ENCODE assay signal across 19 cellular contexts in the genomic region with DNA sequence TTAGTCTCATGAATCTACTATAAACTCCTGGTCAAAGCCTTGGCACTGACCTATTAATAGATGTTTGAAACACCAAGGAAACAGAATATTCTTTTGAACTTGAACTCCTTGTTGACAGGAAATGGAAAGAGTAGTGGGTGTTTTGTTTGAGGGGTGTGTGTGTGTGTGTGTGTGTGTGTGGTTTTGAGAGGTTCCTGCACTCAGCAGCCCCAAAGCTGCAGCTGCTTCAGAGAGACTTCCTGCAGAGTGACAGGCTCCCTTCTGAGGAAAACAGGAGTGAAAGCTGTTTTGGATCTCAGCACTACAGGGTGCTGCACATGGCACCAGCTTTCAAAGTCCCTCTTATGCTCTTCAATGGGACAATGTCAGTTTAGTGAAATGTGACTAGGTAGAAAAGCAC.
A peak's percentile ranks its signal among the peaks of the same experiment; 100 is the strongest.
DNase-seq lines count a peak whose midpoint lies in the region; ATAC-seq lines count a peak whose summit lies in the region.
"Had no signal": no experiment of that assay in that cellular context is flagged by ENCODE, and none has a peak within 500 bp of the region (broad histone marks: within the 10 kb centered on the region; RNA-seq: fewer than 3 reads in every experiment).

No MANE protein-coding gene starts in this region.

- H3K4me1 ChIP-seq in CD8-positive, alpha-beta memory T cell (ENCODE audit: insufficient read depth, low read length), result peaks cover 45% of the 10 kb centered on the region

- peaks cover 3% of the 10 kb centered on the region for H3K9me3 ChIP-seq in CD8-positive, alpha-beta memory T cell (ENCODE audit: low read length)

- CTCF ChIA-PET in CD8-positive, alpha-beta memory T cell (lab: Charles Lee), result no interaction called here
- CTCF ChIA-PET in activated CD4-positive, alpha-beta T cell treated with anti-CD3 and anti-CD28 coated beads, Interleukin-2, amount 10 ng/mL, durations not matched to agents 7 days and 5 days (lab: Charles Lee), result no interaction called here

- peaks cover 8 to 28% (median 11%) of the 10 kb centered on the region in 5 donors for H3K9me3 Mint-ChIP-seq in CD8-positive, alpha-beta memory T cell
- peaks cover 12% of the 10 kb centered on the region for H3K9me3 Mint-ChIP-seq in activated CD4-positive, alpha-beta T cell treated with anti-CD3 and anti-CD28 coated beads, Interleukin-2, amount 10 ng/mL, durations not matched to agents 7 days and 5 days
- H3K9me3 Mint-ChIP-seq in naive thymus-derived CD8-positive, alpha-beta T cell, result peaks cover 0 to 14% (median 2%) of the 10 kb centered on the region in 9 donors
- H3K9me3 Mint-ChIP-seq: dendritic cell treated with granulocyte-macrophage colony-stimulating factor and Interleukin-4, amounts not matched to agents 40 ng/mL and 50 ng/mL, for 4 days had no signal

- peak; percentile 81 to 83 for ATAC-seq in naive thymus-derived CD8-positive, alpha-beta T cell
- ATAC-seq: sciatic nerve; stimulated activated memory B cell treated with anti-CD40 and anti-IgM and Interleukin-4, amounts not matched to agents 10 μg/mL and 1 μg/mL and 100 μg/mL, for 72 hours had no signal

- no peak overlapping the region for H3K27ac ChIP-seq in CD8-positive, alpha-beta memory T cell (ENCODE audit: low read depth, low read length)
- H3K27ac ChIP-seq: brain microvascular endothelial cell had no signal

- POLR2A ChIA-PET in CD8-positive, alpha-beta memory T cell (lab: Charles Lee), result no interaction called here
- POLR2A ChIA-PET in activated CD4-positive, alpha-beta T cell treated with anti-CD3 and anti-CD28 coated beads, Interleukin-2, amount 10 ng/mL, durations not matched to agents 7 days and 5 days (lab: Charles Lee), result no interaction called here
- POLR2A ChIA-PET in naive thymus-derived CD8-positive, alpha-beta T cell (lab: Charles Lee), result interaction anchor here (0.9 to 1.5 kb wide), 2 partner anchors 11 to 13 kb away, joined by 3 to 4 read pairs; no protein-coding TSS in a partner anchor

- peaks cover 10 to 46% (median 28%) of the 10 kb centered on the region in 3 donors for H3K4me1 Mint-ChIP-seq in CD8-positive, alpha-beta memory T cell
- peaks cover 65% of the 10 kb centered on the region for H3K4me1 Mint-ChIP-seq in activated CD4-positive, alpha-beta T cell treated with anti-CD3 and anti-CD28 coated beads, Interleukin-2, amount 10 ng/mL, durations not matched to agents 7 days and 5 days
- peaks cover 37 to 75% (median 72%) of the 10 kb centered on the region in 4 donors for H3K4me1 Mint-ChIP-seq in naive thymus-derived CD8-positive, alpha-beta T cell
- H3K4me1 Mint-ChIP-seq: stimulated activated memory B cell treated with anti-CD40 and anti-IgM and Interleukin-4, amounts not matched to agents 10 μg/mL and 1 μg/mL and 100 μg/mL, for 72 hours had no signal

- H3K27ac Mint-ChIP-seq in CD8-positive, alpha-beta memory T cell, result peak overlapping the region in 1 of 8 donors; percentile 7
- H3K27ac Mint-ChIP-seq in activated CD4-positive, alpha-beta T cell treated with anti-CD3 and anti-CD28 coated beads, Interleukin-2, amount 10 ng/mL, durations not matched to agents 7 days and 5 days, result peak overlapping the region; percentile 85
- H3K27ac Mint-ChIP-seq in naive thymus-derived CD8-positive, alpha-beta T cell, result peak overlapping the region; percentile 57 to 94 (median 74)
- H3K27ac Mint-ChIP-seq: dendritic cell treated with granulocyte-macrophage colony-stimulating factor and Interleukin-4, amounts not matched to agents 40 ng/mL and 50 ng/mL, for 4 days; stimulated activated memory B cell treated with anti-CD40 and anti-IgM and Interleukin-4, amounts not matched to agents 10 μg/mL and 1 μg/mL and 100 μg/mL, for 72 hours had no signal

- peaks cover 0 to 2% of the 10 kb centered on the region in 2 donors for H3K27me3 Mint-ChIP-seq in CD8-positive, alpha-beta memory T cell
- no peaks in the 10 kb centered on the region for H3K27me3 Mint-ChIP-seq in activated CD4-positive, alpha-beta T cell treated with anti-CD3 and anti-CD28 coated beads, Interleukin-2, amount 10 ng/mL, durations not matched to agents 7 days and 5 days
- no peaks in the 10 kb centered on the region for H3K27me3 Mint-ChIP-seq in naive thymus-derived CD8-positive, alpha-beta T cell
- H3K27me3 Mint-ChIP-seq: dendritic cell treated with granulocyte-macrophage colony-stimulating factor and Interleukin-4, amounts not matched to agents 40 ng/mL and 50 ng/mL, for 4 days; stimulated activated memory B cell treated with anti-CD40 and anti-IgM and Interleukin-4, amounts not matched to agents 10 μg/mL and 1 μg/mL and 100 μg/mL, for 72 hours had no signal

- H3K36me3 ChIP-seq in CD8-positive, alpha-beta memory T cell (ENCODE audit: insufficient read depth, low read length), result no peaks in the 10 kb centered on the region
- H3K36me3 ChIP-seq: brain microvascular endothelial cell had no signal

- H3K4me3 Mint-ChIP-seq in CD8-positive, alpha-beta memory T cell, result peak overlapping the region in 3 of 7 donors; percentile 5 to 48 (median 25)
- peak overlapping the region; percentile 23 for H3K4me3 Mint-ChIP-seq in activated CD4-positive, alpha-beta T cell treated with anti-CD3 and anti-CD28 coated beads, Interleukin-2, amount 10 ng/mL, durations not matched to agents 7 days and 5 days
- peak overlapping the region; percentile 3 to 74 (median 52) for H3K4me3 Mint-ChIP-seq in naive thymus-derived CD8-positive, alpha-beta T cell
- H3K4me3 Mint-ChIP-seq: dendritic cell treated with granulocyte-macrophage colony-stimulating factor and Interleukin-4, amounts not matched to agents 40 ng/mL and 50 ng/mL, for 4 days; stimulated activated memory B cell treated with anti-CD40 and anti-IgM and Interleukin-4, amounts not matched to agents 10 μg/mL and 1 μg/mL and 100 μg/mL, for 72 hours had no signal

- H3K27me3 ChIP-seq in CD8-positive, alpha-beta memory T cell (ENCODE audit: insufficient read depth, low read length, poor library complexity, severe bottlenecking), result no peaks in the 10 kb centered on the region
- H3K27me3 ChIP-seq: brain microvascular endothelial cell had no signal

- H3K4me3 ChIP-seq in CD8-positive, alpha-beta memory T cell (ENCODE audit: low read length), result no peak overlapping the region

- DNase-seq in activated CD4-positive, alpha-beta T cell treated with anti-CD3 and anti-CD28 coated beads for 4 hours, result peak; percentile 5 to 16
- no peak for DNase-seq in activated CD4-positive, alpha-beta T cell treated with anti-CD3 and anti-CD28 coated beads, Interleukin-2, amount 50 U/mL, for 1 hour
- peak in 3 of 5 donors; percentile 10 to 50 (median 45) for DNase-seq in CD8-positive, alpha-beta memory T cell
- DNase-seq in activated CD4-positive, alpha-beta T cell treated with anti-CD3 and anti-CD28 coated beads, Interleukin-2, amount 10 ng/mL, durations not matched to agents 7 days and 5 days, result peak; percentile 72
- DNase-seq in naive thymus-derived CD8-positive, alpha-beta T cell, result peak in 9 of 10 donors; percentile 4 to 76 (median 31)
- DNase-seq in GM19240 (ENCODE audit: insufficient read length, low spot score) (no peak), COR-L47 (lab: John Stamatoyannopoulos, UW) (no peak), kidney tubule cell (ENCODE audit: low spot score) (no peak)
- DNase-seq: activated CD4-positive, CD25-positive, alpha-beta regulatory T cell; brain microvascular endothelial cell; GOT3; head of caudate nucleus; kidney; mesendoderm; NCI-H1694; NCI-H524 had no signal

- H3K36me3 Mint-ChIP-seq in CD8-positive, alpha-beta memory T cell, result no peaks in the 10 kb centered on the region
- peaks cover 20% of the 10 kb centered on the region for H3K36me3 Mint-ChIP-seq in activated CD4-positive, alpha-beta T cell treated with anti-CD3 and anti-CD28 coated beads, Interleukin-2, amount 10 ng/mL, durations not matched to agents 7 days and 5 days (ENCODE audit: low read depth)
- H3K36me3 Mint-ChIP-seq in naive thymus-derived CD8-positive, alpha-beta T cell, result no peaks in the 10 kb centered on the region
- H3K36me3 Mint-ChIP-seq: stimulated activated memory B cell treated with anti-CD40 and anti-IgM and Interleukin-4, amounts not matched to agents 10 μg/mL and 1 μg/mL and 100 μg/mL, for 72 hours had no signal

Comparison
In these comparisons a context has a peak if more than half of its experiments do, and no peak if none do; other contexts are left out.
1. DNase-seq: peak in activated CD4-positive, alpha-beta T cell treated with anti-CD3 and anti-CD28 coated beads for 4 hours (2 of 2), CD8-positive, alpha-beta memory T cell (3 of 5), activated CD4-positive, alpha-beta T cell treated with anti-CD3 and anti-CD28 coated beads, Interleukin-2, amount 10 ng/mL, durations not matched to agents 7 days and 5 days (single experiment) and naive thymus-derived CD8-positive, alpha-beta T cell (9 of 10); none in activated CD4-positive, alpha-beta T cell treated with anti-CD3 and anti-CD28 coated beads, Interleukin-2, amount 50 U/mL, for 1 hour (single experiment), GM19240 (single experiment), COR-L47 (single experiment) and kidney tubule cell (single experiment).